ENCODE assay signal across 9 cellular contexts in genomic region chr3:115792206-115792955, GRCh38.
A peak's percentile ranks its signal among the peaks of the same experiment; 100 is the strongest.
DNase-seq lines count a peak whose midpoint lies in the region; ATAC-seq and TF ChIP-seq lines count a peak whose summit lies in the region.
"Had no signal": no experiment of that assay in that cellular context is flagged by ENCODE, and none has a peak within 500 bp of the region (broad histone marks: within the 10 kb centered on the region; RNA-seq: fewer than 3 reads in every experiment).

No MANE protein-coding gene starts in this region.

- no peaks in the 10 kb centered on the region for H4K20me1 ChIP-seq in fibroblast of lung (ENCODE audit: control insufficient read depth, extremely low read depth, insufficient read depth, low read length)

- CTCF ChIA-PET in CD4-positive, alpha-beta T cell (lab: Charles Lee): interaction anchor here (1.0 to 1.2 kb wide), 2 partner anchors 8 to 23 kb away, joined by 3 to 5 read pairs; no protein-coding TSS in a partner anchor
- CTCF ChIA-PET in RWPE1 (lab: Yijun Ruan, JAX): no interaction called here

- H3K36me3 ChIP-seq in fibroblast of lung (ENCODE audit: control insufficient read depth, insufficient read depth, low read length) (no peaks in the 10 kb centered on the region), heart right ventricle (no peaks in the 10 kb centered on the region), right atrium auricular region (no peaks in the 10 kb centered on the region)

- POLR2A ChIA-PET in CD4-positive, alpha-beta T cell (lab: Charles Lee): interaction anchor here (0.8 to 1.2 kb wide), 2 partner anchors 9 to 15 kb away, joined by 3 to 10 read pairs; no protein-coding TSS in a partner anchor
- POLR2A ChIA-PET in RWPE1 (lab: Yijun Ruan, JAX; ENCODE audit: low non-redundant PET): no interaction called here

- H3K4me2 ChIP-seq in fibroblast of lung (ENCODE audit: extremely low read depth, insufficient read depth, low read length): no peak overlapping the region

- intact Hi-C loops in CD4-positive, alpha-beta T cell (cut with DNase I, micrococcal nuclease): no loop called here
- intact Hi-C loops in heart right ventricle (cut with DNase I): no loop called here

- H3K36me3 Mint-ChIP-seq in CD4-positive, alpha-beta T cell (ENCODE audit: low read depth): no peaks in the 10 kb centered on the region

- peak overlapping the region; percentile 57 for H3K27ac Mint-ChIP-seq in CD4-positive, alpha-beta T cell

- no peaks in the 10 kb centered on the region for H3K9me3 ChIP-seq in CD4-positive, alpha-beta T cell (ENCODE audit: control insufficient read depth, low read length)
- H3K9me3 ChIP-seq in fibroblast of lung (ENCODE audit: control insufficient read depth, insufficient read depth, low read depth, low read length) (no peaks in the 10 kb centered on the region), heart right ventricle (no peaks in the 10 kb centered on the region), right atrium auricular region (no peaks in the 10 kb centered on the region)

- peak; percentile 93 for ATAC-seq in CD4-positive, alpha-beta T cell (ENCODE audit: poor library complexity)
- ATAC-seq in GM21381 (IDR thresholded peaks at IDR 0.05; ENCODE audit: unreplicated experiment): peak; percentile 54
- ATAC-seq in heart right ventricle: no peak

- H3K79me2 ChIP-seq in fibroblast of lung (ENCODE audit: control insufficient read depth, insufficient read depth, low read length): no peaks in the 10 kb centered on the region

- no peaks in the 10 kb centered on the region for H3K27me3 ChIP-seq in CD4-positive, alpha-beta T cell (ENCODE audit: control insufficient read depth, insufficient read depth, low read length)
- H3K27me3 ChIP-seq in fibroblast of lung (ENCODE audit: control insufficient read depth, insufficient read depth, low read length): no peaks in the 10 kb centered on the region
- no peaks in the 10 kb centered on the region for H3K27me3 ChIP-seq in heart right ventricle
- no peaks in the 10 kb centered on the region for H3K27me3 ChIP-seq in right atrium auricular region

- peaks cover 11% of the 10 kb centered on the region for H3K4me1 ChIP-seq in fibroblast of lung (ENCODE audit: control insufficient read depth, extremely low read depth, insufficient read depth, low read length)
- no peaks in the 10 kb centered on the region for H3K4me1 ChIP-seq in heart right ventricle
- H3K4me1 ChIP-seq in right atrium auricular region: no peaks in the 10 kb centered on the region

- H3K27ac ChIP-seq in CD4-positive, alpha-beta T cell (ENCODE audit: low read depth, low read length): no peak overlapping the region
- H3K27ac ChIP-seq in RWPE1 (peak overlapping the region; percentile 68; the same call in 1 of the 2 replicates), fibroblast of lung (ENCODE audit: insufficient read depth, low read length) (no peak overlapping the region), heart right ventricle (no peak overlapping the region), right atrium auricular region (no peak overlapping the region)

- H3K4me3 ChIP-seq in fibroblast of lung (replicated peaks in 1 of 4; ENCODE audit: control extremely low read depth in 1 of 4, insufficient read depth in 1 of 4, low read depth in 3 of 4, low read length in 4 of 4) (no peak overlapping the region), heart right ventricle (no peak overlapping the region), right atrium auricular region (no peak overlapping the region)

- 62 to 64% methylated on average over 6 of the region's 6 CpGs for WGBS in heart right ventricle, 2 donors

- TF ChIP-seq CTCF in CD4-positive, alpha-beta T cell (IDR thresholded peaks at IDR 0.05): no peak
- TF ChIP-seq CTCF in RWPE1 (conservative IDR thresholded peaks at IDR 0.05; ENCODE audit: low read depth) (no peak), fibroblast of lung (conservative IDR thresholded peaks at IDR 0.05 in 1 of 2, IDR thresholded peaks at IDR 0.05 in 1 of 2; ENCODE audit: low read depth in 1 of 2, low read length in 2 of 2) (no peak), heart right ventricle (IDR thresholded peaks at IDR 0.05) (no peak), right atrium auricular region (IDR thresholded peaks at IDR 0.05) (no peak)

- no peaks in the 10 kb centered on the region for H3K27me3 Mint-ChIP-seq in CD4-positive, alpha-beta T cell

- no peak overlapping the region for H3K9ac ChIP-seq in fibroblast of lung (ENCODE audit: insufficient read depth, low read length)

- peak overlapping the region; percentile 11 for H3K4me3 Mint-ChIP-seq in CD4-positive, alpha-beta T cell

- no peak overlapping the region for H2AFZ ChIP-seq in fibroblast of lung (ENCODE audit: low read length)

- peak in 5 of 10 experiments; percentile 6 to 22 (median 13) for DNase-seq in CD4-positive, alpha-beta T cell
- DNase-seq in RWPE1 (ENCODE audit: low spot score) (no peak), fibroblast of lung (ENCODE audit: low read depth in 2 of 2) (peak; percentile 40 to 80), ecto neural progenitor cell (ENCODE audit: low spot score) (no peak), OCI-M2 (lab: John Stamatoyannopoulos, UW; ENCODE audit: unreplicated experiment) (no peak), heart right ventricle (no peak), right atrium auricular region (ENCODE audit: low spot score) (no peak)
- DNase-seq: activated effector memory CD4-positive, alpha-beta T cell treated with anti-CD3 and anti-CD28 coated beads, Interleukin-2, amount 50 U/mL, for 16 hours had no signal

- peaks cover 20% of the 10 kb centered on the region for H3K4me1 Mint-ChIP-seq in CD4-positive, alpha-beta T cell (ENCODE audit: low read depth)

- no peaks in the 10 kb centered on the region for H3K9me3 Mint-ChIP-seq in CD4-positive, alpha-beta T cell

Comparison
In these comparisons a context has a peak if more than half of its experiments do, and no peak if none do; other contexts are left out.
1. ATAC-seq: peak in CD4-positive, alpha-beta T cell (single experiment) and GM21381 (single experiment); none in heart right ventricle (0 of 8).
2. DNase-seq: peak in fibroblast of lung (2 of 2); none in RWPE1 (single experiment), ecto neural progenitor cell (single experiment), OCI-M2 (single experiment), heart right ventricle (0 of 2) and right atrium auricular region (single experiment).